In the genomic region with DNA sequence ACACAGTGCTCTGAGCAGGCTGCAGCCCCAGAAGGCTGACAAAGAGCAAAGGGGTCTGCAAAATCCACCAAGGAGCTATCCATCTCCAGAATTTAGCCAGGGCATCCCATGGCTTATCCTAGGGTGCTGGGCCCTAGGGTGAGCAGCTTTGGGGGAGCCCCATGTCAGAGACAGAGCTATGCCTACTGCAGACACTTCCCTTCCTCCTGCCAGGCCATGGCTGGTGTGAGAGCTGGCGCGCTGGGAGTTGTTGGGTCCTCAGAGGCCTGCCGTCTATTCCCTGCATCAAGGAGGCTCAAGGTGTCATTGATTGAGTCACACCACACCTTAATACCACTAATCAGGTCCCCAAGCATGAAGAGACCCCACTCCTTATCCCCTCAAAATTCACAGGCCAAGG, we compare ENCODE assay signal across 3 cellular contexts.
"Had no signal": no experiment of that assay in that cellular context is flagged by ENCODE, and none has a peak within 500 bp of the region (broad histone marks: within the 10 kb centered on the region; RNA-seq: fewer than 3 reads in every experiment).

No MANE protein-coding gene starts in this region.

- DNase-seq: GDM1, GF-D8 had no signal

- ATAC-seq: GM12878 had no signal

- H3K4me3 ChIP-seq: GM12878 had no signal
